8 cellular contexts compared by ENCODE assay signal in the genomic region with DNA sequence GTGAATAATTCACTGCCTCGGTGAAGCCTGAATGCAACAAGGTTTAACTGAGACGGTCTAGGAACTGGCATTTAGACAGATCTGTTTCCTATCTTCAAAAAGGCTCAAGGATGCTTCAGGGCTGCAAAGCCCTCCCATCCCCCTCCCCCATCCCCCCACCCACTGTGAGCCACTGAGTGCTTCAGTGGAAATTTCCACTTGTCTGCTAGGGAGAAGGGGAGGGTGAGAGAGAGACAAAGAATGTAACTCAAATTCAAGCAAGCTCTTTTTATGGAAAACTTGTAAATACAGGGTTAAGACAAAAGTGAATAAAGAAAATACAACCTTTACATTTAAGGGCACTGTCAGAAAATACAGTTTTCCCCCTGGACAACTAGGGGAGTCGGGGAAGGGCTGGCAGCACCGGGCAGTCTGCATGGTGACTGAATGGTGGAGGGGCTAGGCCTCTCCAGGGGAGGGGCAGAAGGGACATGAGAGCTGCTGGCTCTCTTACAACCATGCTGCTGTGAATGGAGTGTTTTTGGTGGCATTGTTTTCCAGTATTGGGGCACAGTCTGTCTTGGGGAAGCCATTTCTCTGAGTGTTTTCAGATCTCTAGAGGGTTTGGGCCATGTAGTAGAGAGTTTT. TPM values are rescaled to one million over a fixed set of nuclear protein-coding genes. Genes with fewer than 3 reads are reported as not detected.
DNase-seq lines count a peak whose midpoint lies in the region; ATAC-seq and TF ChIP-seq lines count a peak whose summit lies in the region.

No MANE protein-coding gene starts in this region.

- H3K4me3 ChIP-seq in esophagus muscularis mucosa (peak overlapping the region; percentile 21 to 32 (median 31)), ovary (no peak overlapping the region)

- H3K27ac ChIP-seq in esophagus muscularis mucosa (replicated peaks in 1 of 4): peak overlapping the region; percentile 79 to 85 (median 84)
- peak overlapping the region; percentile 6 to 53 for H3K27ac ChIP-seq in ovary

- DNase-seq in DMS79 (lab: John Stamatoyannopoulos, UW) (peak; percentile 64), SK-N-DZ (ENCODE audit: low spot score) (peak; percentile 54), esophagus muscularis mucosa (ENCODE audit: extremely low spot score) (peak; percentile 34), ovary (no peak), pons (ENCODE audit: low spot score) (no peak), medulla oblongata (ENCODE audit: extremely low spot score) (no peak)
- DNase-seq in stimulated activated CD4-positive, alpha-beta T cell treated with anti-CD3 and anti-CD28 coated beads, Interleukin-2, amount 100 ng/mL, for 24 hours: no peak

- WGBS in esophagus muscularis mucosa: 36% methylated on average over 4 of the region's 4 CpGs
- 26 to 40% (median 27%) methylated on average over 4 of the region's 4 CpGs for WGBS in ovary, 3 donors

- TF ChIP-seq POLR2A in esophagus muscularis mucosa (IDR thresholded peaks at IDR 0.05; ENCODE audit: low read depth) (no peak), ovary (IDR thresholded peaks at IDR 0.05) (no peak)

- H3K36me3 ChIP-seq in esophagus muscularis mucosa (peaks cover 0 to 16% (median 8%) of the 10 kb centered on the region in 4 donors), ovary (no peaks in the 10 kb centered on the region)

- no peak for TF ChIP-seq CTCF in esophagus muscularis mucosa (IDR thresholded peaks at IDR 0.05)
- TF ChIP-seq CTCF in ovary (IDR thresholded peaks at IDR 0.05): no peak

- intact Hi-C loops in esophagus muscularis mucosa (cut with DNase I): loop anchor here (1.0 to 5.0 kb wide), 4 partner anchors 57 to 217 kb away; partner anchors contain the start of genes MRPS6 and SLC5A3
- intact Hi-C loops in ovary (cut with DNase I): loop anchor here in 2 of 4 donors (2.0 to 10.0 kb wide), 2 partner anchors 55 to 69 kb away; partner anchors contain the start of genes MRPS6 (in 1 of the 2) and SLC5A3 (in 1 of the 2)

- no peaks in the 10 kb centered on the region for H3K9me3 ChIP-seq in esophagus muscularis mucosa
- H3K9me3 ChIP-seq in ovary: no peaks in the 10 kb centered on the region

- no peaks in the 10 kb centered on the region for H3K27me3 ChIP-seq in esophagus muscularis mucosa
- H3K27me3 ChIP-seq in ovary: no peaks in the 10 kb centered on the region

- H3K4me1 ChIP-seq in esophagus muscularis mucosa: peaks cover 64 to 86% (median 79%) of the 10 kb centered on the region in 4 donors
- H3K4me1 ChIP-seq in ovary (ENCODE audit: insufficient read depth): peaks cover 29% of the 10 kb centered on the region

- ATAC-seq in HG02973 (IDR thresholded peaks at IDR 0.05; ENCODE audit: unreplicated experiment): no peak

- no peak for TF ChIP-seq EP300 in esophagus muscularis mucosa (IDR thresholded peaks at IDR 0.05)
- no peak for TF ChIP-seq EP300 in ovary (IDR thresholded peaks at IDR 0.05)

RNA-seq across cellular contexts. Expression of gene MRPS6, which starts 56.7 kb away (rescaled TPM):
- polyA plus RNA-seq in SK-N-DZ (2014; cell fraction: cytosol; rRNA removed): 24.0 and 29.0 TPM in 2 replicates
- 16.5 and 34.2 TPM in 2 replicates for polyA plus RNA-seq in SK-N-DZ (2014; cell fraction: nucleus; rRNA removed)
- 10 to 100 TPM; 19.5 to 44.0 (median 40.9) TPM for total RNA-seq in esophagus muscularis mucosa
- 10 to 100 TPM; 19.1 to 49.9 (median 45.8) TPM for total RNA-seq in ovary
- 100 to 1,000 TPM in 1 of 2 donors, 10 to 100 TPM in 1; 54.2 to 104 TPM for polyA plus RNA-seq in ovary

RNA-seq across cellular contexts. Expression of gene SLC5A3, which starts 56.7 kb away (rescaled TPM):
- polyA plus RNA-seq in SK-N-DZ (2014; cell fraction: cytosol; rRNA removed): 7.4 and 7.7 TPM in 2 replicates
- polyA plus RNA-seq in SK-N-DZ (2014; cell fraction: nucleus; rRNA removed): 5.9 and 7.1 TPM in 2 replicates
- 10 to 100 TPM in 3 of 4 donors, 1 to 10 TPM in 1; 7.3 to 15.4 (median 13.1) TPM for total RNA-seq in esophagus muscularis mucosa
- 10 to 100 TPM in 6 of 7 donors, 1 to 10 TPM in 1; 9.8 to 16.9 (median 14.9) TPM for total RNA-seq in ovary
- 1 to 10 TPM; 3.1 to 6.0 TPM for polyA plus RNA-seq in ovary

Comparison
In these comparisons a context has a peak if more than half of its experiments do, and no peak if none do; other contexts are left out.
1. DNase-seq: peak in DMS79 (single experiment), SK-N-DZ (single experiment) and esophagus muscularis mucosa (single experiment); none in ovary (0 of 5), pons (single experiment), medulla oblongata (single experiment) and stimulated activated CD4-positive, alpha-beta T cell treated with anti-CD3 and anti-CD28 coated beads, Interleukin-2, amount 100 ng/mL, for 24 hours (0 of 2).